In the genomic region with DNA sequence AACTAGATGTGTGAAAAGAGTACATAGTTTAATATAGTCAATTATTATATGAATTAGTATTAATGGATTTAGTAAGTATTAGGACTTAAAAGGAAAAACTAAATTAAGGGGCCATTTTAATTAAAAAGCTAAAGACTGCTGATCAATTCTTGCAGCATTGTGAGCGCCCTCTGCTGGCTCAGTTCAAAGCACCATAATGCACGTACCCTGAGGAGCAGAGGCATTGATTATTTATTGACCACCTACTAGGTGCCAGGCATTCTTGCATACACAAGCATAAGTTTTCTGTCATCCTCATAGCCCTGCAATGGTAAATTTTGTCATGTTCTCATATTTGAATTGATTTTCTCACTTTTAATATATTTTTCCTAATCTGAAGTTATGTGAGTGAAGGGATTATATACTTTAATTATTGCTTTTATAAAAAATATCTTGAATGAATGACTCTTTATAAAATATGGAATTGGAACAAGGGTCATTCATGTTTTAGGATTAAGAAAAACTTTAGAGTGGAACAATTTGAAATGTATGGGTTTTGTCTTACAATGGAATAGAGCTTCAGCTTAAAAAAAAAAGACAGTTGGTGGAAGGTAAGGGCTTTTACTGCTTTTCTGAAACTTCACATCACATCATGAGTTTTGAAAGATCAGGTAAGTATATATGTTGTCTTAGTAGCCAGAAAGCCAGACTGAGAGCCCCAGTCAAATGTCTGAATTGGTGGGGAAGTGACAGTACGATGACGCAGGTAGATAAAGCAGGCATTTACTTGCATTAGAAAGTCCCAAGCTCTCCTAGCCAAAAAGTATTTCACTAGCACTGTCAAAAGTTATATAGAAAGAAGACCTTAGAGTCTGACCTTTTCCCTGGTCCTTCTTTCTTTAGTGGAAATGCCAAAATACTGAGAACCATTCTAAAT, we compare ENCODE assay signal across 8 cellular contexts. TPM values are rescaled to one million over a fixed set of nuclear protein-coding genes. Genes with fewer than 3 reads are reported as not detected.
DNase-seq lines count a peak whose midpoint lies in the region; ATAC-seq and TF ChIP-seq lines count a peak whose summit lies in the region.

No MANE protein-coding gene starts in this region.

- peaks cover 24% of the 10 kb centered on the region; the same call in 1 of the 2 replicates for H3K79me2 ChIP-seq in GM23248 (ENCODE audit: insufficient read depth)
- H3K79me2 ChIP-seq in fibroblast of lung (ENCODE audit: control insufficient read depth, insufficient read depth, low read length), result no peaks in the 10 kb centered on the region

- H3K4me1 Mint-ChIP-seq in CD4-positive, CD25-positive, alpha-beta regulatory T cell, result peaks cover 42 to 78% (median 45%) of the 10 kb centered on the region in 4 donors

- peaks cover 3% of the 10 kb centered on the region for H3K36me3 Mint-ChIP-seq in CD4-positive, CD25-positive, alpha-beta regulatory T cell

- peak overlapping the region; percentile 49 for H3K4me3 ChIP-seq in CD4-positive, CD25-positive, alpha-beta regulatory T cell (ENCODE audit: low read depth, low read length)
- H3K4me3 ChIP-seq in GM23248, result no peak overlapping the region
- H3K4me3 ChIP-seq in NT2/D1 (ENCODE audit: insufficient read length, low read depth), result no peak overlapping the region
- H3K4me3 ChIP-seq in fibroblast of lung (replicated peaks in 1 of 4; ENCODE audit: control extremely low read depth in 1 of 4, insufficient read depth in 1 of 4, low read depth in 3 of 4, low read length in 4 of 4), result no peak overlapping the region
- peak overlapping the region; percentile 14 for H3K4me3 ChIP-seq in thymus (ENCODE audit: low read length)

- H3K9ac ChIP-seq in GM23248 (0 out of 2 replicates have a peak overlapping the region, but pooled peaks have one; percentile 3), NT2/D1 (ENCODE audit: insufficient read length, low read depth) (no peak overlapping the region), fibroblast of lung (ENCODE audit: insufficient read depth, low read length) (no peak overlapping the region)

- H3K36me3 ChIP-seq in CD4-positive, CD25-positive, alpha-beta regulatory T cell (ENCODE audit: control insufficient read depth, insufficient read depth, low read length), result peaks cover 2% of the 10 kb centered on the region
- no peaks in the 10 kb centered on the region for H3K36me3 ChIP-seq in GM23248 (ENCODE audit: low read depth)
- no peaks in the 10 kb centered on the region for H3K36me3 ChIP-seq in NT2/D1 (ENCODE audit: insufficient read depth, insufficient read length, low read length)
- no peaks in the 10 kb centered on the region for H3K36me3 ChIP-seq in fibroblast of lung (ENCODE audit: control insufficient read depth, insufficient read depth, low read length)
- H3K36me3 ChIP-seq in thymus (ENCODE audit: control insufficient read depth, insufficient read depth), result peaks cover 6% of the 10 kb centered on the region

- WGBS in GM23248 (ENCODE audit: low coverage in 1 of 2, low lambda C conversion rate in 2 of 2, missing lambda C conversion rate in 2 of 2), 2 experiments, result 69 to 72% methylated on average over 4 of the region's 4 CpGs
- 49% methylated on average over 4 of the region's 4 CpGs for WGBS in thymus

- H3K4me1 ChIP-seq in CD4-positive, CD25-positive, alpha-beta regulatory T cell (ENCODE audit: control insufficient read depth, insufficient read depth, low read length, poor library complexity, severe bottlenecking), result peaks cover 33% of the 10 kb centered on the region
- peaks cover 23% of the 10 kb centered on the region for H3K4me1 ChIP-seq in GM23248 (ENCODE audit: insufficient read depth)
- H3K4me1 ChIP-seq in NT2/D1 (ENCODE audit: insufficient read depth, insufficient read length), result no peaks in the 10 kb centered on the region
- peaks cover 2% of the 10 kb centered on the region for H3K4me1 ChIP-seq in fibroblast of lung (ENCODE audit: control insufficient read depth, extremely low read depth, insufficient read depth, low read length)
- peaks cover 35% of the 10 kb centered on the region for H3K4me1 ChIP-seq in thymus (ENCODE audit: control insufficient read depth, insufficient read depth, low read length)

- no peaks in the 10 kb centered on the region for H3K9me2 ChIP-seq in GM23248 (ENCODE audit: insufficient read depth)

- H4K20me1 ChIP-seq in GM23248 (ENCODE audit: insufficient read depth) (no peaks in the 10 kb centered on the region), fibroblast of lung (ENCODE audit: control insufficient read depth, extremely low read depth, insufficient read depth, low read length) (no peaks in the 10 kb centered on the region)

- no peak overlapping the region for H2AFZ ChIP-seq in GM23248
- no peak overlapping the region for H2AFZ ChIP-seq in fibroblast of lung (ENCODE audit: low read length)

- TF ChIP-seq CTCF in fibroblast of lung (conservative IDR thresholded peaks at IDR 0.05 in 1 of 2, IDR thresholded peaks at IDR 0.05 in 1 of 2; ENCODE audit: low read depth in 1 of 2, low read length in 2 of 2) (peak; percentile 86 to 88), omental fat pad (IDR thresholded peaks at IDR 0.05) (peak in 1 of 3 donors; percentile 14)

- H3K4me2 ChIP-seq in GM23248 (ENCODE audit: unreplicated experiment), result peak overlapping the region; percentile 15
- H3K4me2 ChIP-seq in fibroblast of lung (ENCODE audit: extremely low read depth, insufficient read depth, low read length), result no peak overlapping the region

- peak overlapping the region; percentile 62 for H3K27ac ChIP-seq in CD4-positive, CD25-positive, alpha-beta regulatory T cell (ENCODE audit: insufficient read depth, low read length, poor library complexity, severe bottlenecking)
- H3K27ac ChIP-seq in GM23248 (peak overlapping the region; percentile 50), fibroblast of lung (ENCODE audit: insufficient read depth, low read length) (no peak overlapping the region), thymus (ENCODE audit: low read depth) (peak overlapping the region; percentile 2)

- no peaks in the 10 kb centered on the region for H3K9me3 Mint-ChIP-seq in CD4-positive, CD25-positive, alpha-beta regulatory T cell

- H3K4me3 Mint-ChIP-seq in CD4-positive, CD25-positive, alpha-beta regulatory T cell, result peak overlapping the region in 3 of 4 donors; percentile 13 to 65 (median 46)

- in situ Hi-C loops in GM23248 (cut with MboI), result no loop called here

- peaks cover 4% of the 10 kb centered on the region for H3K27me3 Mint-ChIP-seq in CD4-positive, CD25-positive, alpha-beta regulatory T cell

- H3F3A ChIP-seq in GM23248 (ENCODE audit: insufficient read depth), result peaks cover 20% of the 10 kb centered on the region

- DNase-seq in CD4-positive, CD25-positive, alpha-beta regulatory T cell, result peak; percentile 53 to 84 (median 63)
- DNase-seq in GM23248, result peak; percentile 72
- peak; percentile 50 for DNase-seq in NT2/D1 (ENCODE audit: low read depth, low spot score)
- peak; percentile 77 for DNase-seq in activated T-cell treated with anti-CD3 and anti-CD28 coated beads, Interleukin-2, amount 50 U/mL, for 1 hour
- peak; percentile 50 to 77 for DNase-seq in fibroblast of lung (ENCODE audit: low read depth in 2 of 2)
- DNase-seq in omental fat pad (ENCODE audit: low spot score), result peak; percentile 75
- no peak for DNase-seq in HuH-7.5 (ENCODE audit: low spot score)

- H3K9me3 ChIP-seq in CD4-positive, CD25-positive, alpha-beta regulatory T cell (ENCODE audit: control insufficient read depth in 2 of 2, low read length in 2 of 2), result no peaks in the 10 kb centered on the region
- H3K9me3 ChIP-seq in GM23248 (ENCODE audit: low read depth) (no peaks in the 10 kb centered on the region), NT2/D1 (ENCODE audit: insufficient read depth, low read length) (no peaks in the 10 kb centered on the region), fibroblast of lung (ENCODE audit: control insufficient read depth, insufficient read depth, low read depth, low read length) (no peaks in the 10 kb centered on the region), thymus (ENCODE audit: control insufficient read depth) (no peaks in the 10 kb centered on the region)

- no peaks in the 10 kb centered on the region for H3K27me3 ChIP-seq in CD4-positive, CD25-positive, alpha-beta regulatory T cell (ENCODE audit: control insufficient read depth, insufficient read depth, low read length)
- H3K27me3 ChIP-seq in GM23248 (replicated peaks; ENCODE audit: insufficient read depth) (no peaks in the 10 kb centered on the region), NT2/D1 (ENCODE audit: insufficient read depth, insufficient read length) (no peaks in the 10 kb centered on the region), fibroblast of lung (ENCODE audit: control insufficient read depth, insufficient read depth, low read length) (no peaks in the 10 kb centered on the region), thymus (ENCODE audit: control insufficient read depth, insufficient read depth) (no peaks in the 10 kb centered on the region)

- ATAC-seq in CD4-positive, CD25-positive, alpha-beta regulatory T cell (ENCODE audit: low read depth in 2 of 2), result peak; percentile 48 to 53
- no peak for ATAC-seq in omental fat pad (ENCODE audit: low FRiP score)

- H3K27ac Mint-ChIP-seq in CD4-positive, CD25-positive, alpha-beta regulatory T cell, result peak overlapping the region in 1 of 3 donors; percentile 63

RNA-seq across cellular contexts. Expression of a gene that starts 9.7 kb away (rescaled TPM):
- 18.8 TPM for total RNA-seq in CD4-positive, CD25-positive, alpha-beta regulatory T cell
- 10 to 100 TPM; 38.0 to 86.0 (median 64.9) TPM for polyA plus RNA-seq in CD4-positive, CD25-positive, alpha-beta regulatory T cell
- total RNA-seq in GM23248 (2014; rRNA removed; shearing (Covaris generic)), result 33.3 and 40.0 TPM in 2 replicates
- polyA plus RNA-seq in GM23248 (2016; fragmentation: Nextera tagmentation; extraction: Ambion mirVana) (25.9 and 26.3 TPM in 2 replicates), fibroblast of lung (27.3 and 44.6 TPM in 2 replicates), thymus (40.3 TPM)
- total RNA-seq in fibroblast of lung (18.0 and 57.5 TPM in 2 replicates), omental fat pad (10 to 100 TPM in 1 of 4 donors, 1 to 10 TPM in 3; 5.6 to 25.6 (median 6.9) TPM)
- 20.8 and 31.5 TPM in 2 replicates for polyA plus RNA-seq in fibroblast of lung (2012)
- 10.1 and 14.0 TPM in 2 replicates for polyA minus RNA-seq in fibroblast of lung (ENCODE audit: low replicate concordance)

Comparison
In these comparisons a context has a peak if more than half of its experiments do, and no peak if none do; other contexts are left out.
1. H3K4me3 ChIP-seq: peak in CD4-positive, CD25-positive, alpha-beta regulatory T cell (single experiment) and thymus (single experiment); none in GM23248 (single experiment), NT2/D1 (single experiment) and fibroblast of lung (0 of 4).